ENCODE assay signal across 10 cellular contexts in genomic region chr6:15358579-15359327, GRCh38.
DNase-seq lines count a peak whose midpoint lies in the region; ATAC-seq and TF ChIP-seq lines count a peak whose summit lies in the region.
"Had no signal": no experiment of that assay in that cellular context is flagged by ENCODE, and none has a peak within 500 bp of the region (broad histone marks: within the 10 kb centered on the region; RNA-seq: fewer than 3 reads in every experiment).

No MANE protein-coding gene starts in this region.

- H3K36me3 ChIP-seq in osteoblast (ENCODE audit: insufficient read depth, low read length): no peaks in the 10 kb centered on the region
- H3K36me3 ChIP-seq in H7 (replicated peaks; ENCODE audit: control insufficient read depth, insufficient read depth, low read length): peaks cover 2% of the 10 kb centered on the region
- H3K36me3 ChIP-seq: ovary had no signal

- H3K4me3 ChIP-seq in osteoblast (ENCODE audit: insufficient read depth, low read length) (no peak overlapping the region), H7 (ENCODE audit: insufficient read depth, low read depth, low read length) (no peak overlapping the region)
- H3K4me3 ChIP-seq: ovary had no signal

- peaks cover 18% of the 10 kb centered on the region for H3K4me1 ChIP-seq in osteoblast (ENCODE audit: insufficient read depth, low read length)

- ATAC-seq in GM19463 (IDR thresholded peaks at IDR 0.05; ENCODE audit: unreplicated experiment) (peak; percentile 52), HG03378 (IDR thresholded peaks at IDR 0.05; ENCODE audit: unreplicated experiment) (peak; percentile 3), GM18867 (IDR thresholded peaks at IDR 0.05; ENCODE audit: unreplicated experiment) (no peak)
- ATAC-seq in activated naive CD8-positive, alpha-beta T cell treated with anti-CD3 and anti-CD28 coated beads, Interleukin-2, amount 50 U/mL, for 24 hours: no peak

- H3K27me3 Mint-ChIP-seq in activated naive CD8-positive, alpha-beta T cell treated with anti-CD3 and anti-CD28 coated beads, Interleukin-2, amount 50 U/mL, for 24 hours: no peaks in the 10 kb centered on the region
- H3K27me3 Mint-ChIP-seq: activated CD4-positive, alpha-beta memory T cell treated with anti-CD3 and anti-CD28 coated beads, Interleukin-2, amount 10 ng/mL, durations not matched to agents 7 days and 5 days had no signal

- H3K9me3 ChIP-seq in osteoblast (ENCODE audit: low read depth, low read length): no peaks in the 10 kb centered on the region
- H3K9me3 ChIP-seq: ovary had no signal

- peaks cover 46% of the 10 kb centered on the region for H3K4me1 Mint-ChIP-seq in activated naive CD8-positive, alpha-beta T cell treated with anti-CD3 and anti-CD28 coated beads, Interleukin-2, amount 50 U/mL, for 24 hours

- no peak for TF ChIP-seq CTCF in osteoblast (IDR thresholded peaks at IDR 0.05; ENCODE audit: extremely low read depth, low read depth, low read length)

- H3K27ac Mint-ChIP-seq in activated naive CD8-positive, alpha-beta T cell treated with anti-CD3 and anti-CD28 coated beads, Interleukin-2, amount 50 U/mL, for 24 hours: peak overlapping the region; percentile 58
- H3K27ac Mint-ChIP-seq: activated CD4-positive, alpha-beta memory T cell treated with anti-CD3 and anti-CD28 coated beads, Interleukin-2, amount 10 ng/mL, durations not matched to agents 7 days and 5 days had no signal

- H3K4me3 Mint-ChIP-seq in activated naive CD8-positive, alpha-beta T cell treated with anti-CD3 and anti-CD28 coated beads, Interleukin-2, amount 50 U/mL, for 24 hours: no peak overlapping the region
- H3K4me3 Mint-ChIP-seq: activated CD4-positive, alpha-beta memory T cell treated with anti-CD3 and anti-CD28 coated beads, Interleukin-2, amount 10 ng/mL, durations not matched to agents 7 days and 5 days had no signal

- H3K4me2 ChIP-seq in osteoblast (ENCODE audit: insufficient read depth, low read length): peak overlapping the region; percentile 67

- DNase-seq in activated naive CD8-positive, alpha-beta T cell treated with anti-CD3 and anti-CD28 coated beads, Interleukin-2, amount 50 U/mL, for 24 hours: no peak
- DNase-seq in osteoblast (ENCODE audit: insufficient read length, low spot score, missing footprints): no peak
- DNase-seq in central memory CD4-positive, alpha-beta T cell: no peak
- DNase-seq in H7: no peak
- DNase-seq: activated CD4-positive, alpha-beta memory T cell treated with anti-CD3 and anti-CD28 coated beads, Interleukin-2, amount 10 ng/mL, durations not matched to agents 7 days and 5 days; NCI-H1105; ovary had no signal

- H3K27ac ChIP-seq in osteoblast (ENCODE audit: low read depth, low read length): peak overlapping the region; percentile 79
- H3K27ac ChIP-seq: ovary had no signal

- H3K27me3 ChIP-seq in osteoblast (ENCODE audit: insufficient read depth, low read length) (no peaks in the 10 kb centered on the region), H7 (ENCODE audit: control insufficient read depth, insufficient read depth, low read length) (no peaks in the 10 kb centered on the region)
- H3K27me3 ChIP-seq: ovary had no signal

- H3K9me3 Mint-ChIP-seq in activated naive CD8-positive, alpha-beta T cell treated with anti-CD3 and anti-CD28 coated beads, Interleukin-2, amount 50 U/mL, for 24 hours: no peaks in the 10 kb centered on the region
- H3K9me3 Mint-ChIP-seq: activated CD4-positive, alpha-beta memory T cell treated with anti-CD3 and anti-CD28 coated beads, Interleukin-2, amount 10 ng/mL, durations not matched to agents 7 days and 5 days had no signal

- H2AFZ ChIP-seq in osteoblast (ENCODE audit: low read length): no peak overlapping the region

- H3K36me3 Mint-ChIP-seq in activated naive CD8-positive, alpha-beta T cell treated with anti-CD3 and anti-CD28 coated beads, Interleukin-2, amount 50 U/mL, for 24 hours (ENCODE audit: low read depth): peaks cover 7% of the 10 kb centered on the region

- H4K20me1 ChIP-seq in osteoblast (ENCODE audit: insufficient read depth, low read length): peaks cover 22% of the 10 kb centered on the region

- peaks cover 84% of the 10 kb centered on the region for H3K79me2 ChIP-seq in osteoblast (ENCODE audit: insufficient read depth, low read length)

Comparison
In these comparisons a context has a peak if more than half of its experiments do, and no peak if none do; other contexts are left out.
1. ATAC-seq: peak in GM19463 (single experiment) and HG03378 (single experiment); none in activated naive CD8-positive, alpha-beta T cell treated with anti-CD3 and anti-CD28 coated beads, Interleukin-2, amount 50 U/mL, for 24 hours (single experiment) and GM18867 (single experiment).